In genomic region chr17:77371888-77372443, GRCh38 we compare ENCODE assay signal across 1 cellular context.
TF ChIP-seq lines count a peak whose summit lies in the region.

No MANE protein-coding gene starts in this region.

TF ChIP-seq in HepG2, 621 proteins besides CTCF, POLR2A, EP300 and RAD21 (continued from another document):
- TF ChIP-seq ZNF792 (CRISPR knock-in tag; IDR thresholded peaks at IDR 0.05) (no peak), ZBTB33 (CRISPR knock-in tag; IDR thresholded peaks at IDR 0.05) (0 out of 2 replicates have a peak, but pooled peaks have one; percentile 10), ZNF446 (CRISPR knock-in tag; IDR thresholded peaks at IDR 0.05) (peak; percentile 64), NCOA1 (CRISPR knock-in tag; IDR thresholded peaks at IDR 0.05) (0 out of 2 replicates have a peak, but pooled peaks have one; percentile 38), ZNF616 (CRISPR knock-in tag; IDR thresholded peaks at IDR 0.05; ENCODE audit: low read depth) (0 out of 2 replicates have a peak, but pooled peaks have one; percentile 3), ZNF605 (CRISPR knock-in tag; IDR thresholded peaks at IDR 0.05) (no peak), PCBP1 (IDR thresholded peaks at IDR 0.05; ENCODE audit: borderline replicate concordance, low read depth, low read length) (0 out of 2 replicates have a peak, but pooled peaks have one; percentile 39), PATZ1 (CRISPR knock-in tag; IDR thresholded peaks at IDR 0.05) (peak; percentile 13; the same call in 1 of the 2 replicates), ZBTB7A (CRISPR knock-in tag; IDR thresholded peaks at IDR 0.05) (no peak), TOE1 (CRISPR knock-in tag; IDR thresholded peaks at IDR 0.05) (no peak), KMT2A (CRISPR knock-in tag; IDR thresholded peaks at IDR 0.05) (peak; percentile 14; the same call in 1 of the 2 replicates), ZNF740 (CRISPR knock-in tag; IDR thresholded peaks at IDR 0.05) (peak; percentile 81), BORCS8-MEF2B (CRISPR knock-in tag; IDR thresholded peaks at IDR 0.05) (no peak), ZNF337 (CRISPR knock-in tag; IDR thresholded peaks at IDR 0.05; ENCODE audit: borderline replicate concordance, low read depth) (0 out of 2 replicates have a peak, but pooled peaks have one; percentile 25), MXI1 (IDR thresholded peaks at IDR 0.05; ENCODE audit: borderline replicate concordance, low read depth, low read length) (0 out of 3 replicates have a peak, but pooled peaks have one; percentile 48)
- TF ChIP-seq, protein P1, sequence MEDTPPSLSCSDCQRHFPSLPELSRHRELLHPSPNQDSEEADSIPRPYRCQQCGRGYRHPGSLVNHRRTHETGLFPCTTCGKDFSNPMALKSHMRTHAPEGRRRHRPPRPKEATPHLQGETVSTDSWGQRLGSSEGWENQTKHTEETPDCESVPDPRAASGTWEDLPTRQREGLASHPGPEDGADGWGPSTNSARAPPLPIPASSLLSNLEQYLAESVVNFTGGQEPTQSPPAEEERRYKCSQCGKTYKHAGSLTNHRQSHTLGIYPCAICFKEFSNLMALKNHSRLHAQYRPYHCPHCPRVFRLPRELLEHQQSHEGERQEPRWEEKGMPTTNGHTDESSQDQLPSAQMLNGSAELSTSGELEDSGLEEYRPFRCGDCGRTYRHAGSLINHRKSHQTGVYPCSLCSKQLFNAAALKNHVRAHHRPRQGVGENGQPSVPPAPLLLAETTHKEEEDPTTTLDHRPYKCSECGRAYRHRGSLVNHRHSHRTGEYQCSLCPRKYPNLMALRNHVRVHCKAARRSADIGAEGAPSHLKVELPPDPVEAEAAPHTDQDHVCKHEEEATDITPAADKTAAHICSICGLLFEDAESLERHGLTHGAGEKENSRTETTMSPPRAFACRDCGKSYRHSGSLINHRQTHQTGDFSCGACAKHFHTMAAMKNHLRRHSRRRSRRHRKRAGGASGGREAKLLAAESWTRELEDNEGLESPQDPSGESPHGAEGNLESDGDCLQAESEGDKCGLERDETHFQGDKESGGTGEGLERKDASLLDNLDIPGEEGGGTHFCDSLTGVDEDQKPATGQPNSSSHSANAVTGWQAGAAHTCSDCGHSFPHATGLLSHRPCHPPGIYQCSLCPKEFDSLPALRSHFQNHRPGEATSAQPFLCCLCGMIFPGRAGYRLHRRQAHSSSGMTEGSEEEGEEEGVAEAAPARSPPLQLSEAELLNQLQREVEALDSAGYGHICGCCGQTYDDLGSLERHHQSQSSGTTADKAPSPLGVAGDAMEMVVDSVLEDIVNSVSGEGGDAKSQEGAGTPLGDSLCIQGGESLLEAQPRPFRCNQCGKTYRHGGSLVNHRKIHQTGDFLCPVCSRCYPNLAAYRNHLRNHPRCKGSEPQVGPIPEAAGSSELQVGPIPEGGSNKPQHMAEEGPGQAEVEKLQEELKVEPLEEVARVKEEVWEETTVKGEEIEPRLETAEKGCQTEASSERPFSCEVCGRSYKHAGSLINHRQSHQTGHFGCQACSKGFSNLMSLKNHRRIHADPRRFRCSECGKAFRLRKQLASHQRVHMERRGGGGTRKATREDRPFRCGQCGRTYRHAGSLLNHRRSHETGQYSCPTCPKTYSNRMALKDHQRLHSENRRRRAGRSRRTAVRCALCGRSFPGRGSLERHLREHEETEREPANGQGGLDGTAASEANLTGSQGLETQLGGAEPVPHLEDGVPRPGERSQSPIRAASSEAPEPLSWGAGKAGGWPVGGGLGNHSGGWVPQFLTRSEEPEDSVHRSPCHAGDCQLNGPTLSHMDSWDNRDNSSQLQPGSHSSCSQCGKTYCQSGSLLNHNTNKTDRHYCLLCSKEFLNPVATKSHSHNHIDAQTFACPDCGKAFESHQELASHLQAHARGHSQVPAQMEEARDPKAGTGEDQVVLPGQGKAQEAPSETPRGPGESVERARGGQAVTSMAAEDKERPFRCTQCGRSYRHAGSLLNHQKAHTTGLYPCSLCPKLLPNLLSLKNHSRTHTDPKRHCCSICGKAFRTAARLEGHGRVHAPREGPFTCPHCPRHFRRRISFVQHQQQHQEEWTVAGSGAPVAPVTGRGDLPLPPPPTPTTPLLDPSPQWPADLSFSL (CRISPR knock-in tag; IDR thresholded peaks at IDR 0.05), result 0 out of 2 replicates have a peak, but pooled peaks have one; percentile 40
